In genomic region chr22:49334589-49334873, GRCh38 we compare ENCODE assay signal across 1 cellular context.
TF ChIP-seq lines count a peak whose summit lies in the region.

No MANE protein-coding gene starts in this region.

TF ChIP-seq in H1, 55 proteins besides CTCF, POLR2A, EP300 and RAD21 (continued from another document):
- TF ChIP-seq, protein P1, sequence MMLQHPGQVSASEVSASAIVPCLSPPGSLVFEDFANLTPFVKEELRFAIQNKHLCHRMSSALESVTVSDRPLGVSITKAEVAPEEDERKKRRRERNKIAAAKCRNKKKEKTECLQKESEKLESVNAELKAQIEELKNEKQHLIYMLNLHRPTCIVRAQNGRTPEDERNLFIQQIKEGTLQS (IDR thresholded peaks at IDR 0.05; ENCODE audit: insufficient read depth, low read depth, low read length) = no peak
- TF ChIP-seq JUND (IDR thresholded peaks at IDR 0.05; ENCODE audit: low read length) (no peak), KDM5A (IDR thresholded peaks at IDR 0.05; ENCODE audit: low read length) (no peak), GTF2F1 (IDR thresholded peaks at IDR 0.05; ENCODE audit: borderline replicate concordance, low read depth, low read length) (no peak), BRCA1 (IDR thresholded peaks at IDR 0.05; ENCODE audit: low read depth, low read length) (no peak), JUN (IDR thresholded peaks at IDR 0.05; ENCODE audit: low read depth, low read length) (no peak), NRF1 (IDR thresholded peaks at IDR 0.05; ENCODE audit: low read depth, low read length) (no peak), BACH1 (IDR thresholded peaks at IDR 0.05; ENCODE audit: low read length) (no peak), FOSL1 (IDR thresholded peaks at IDR 0.05; ENCODE audit: insufficient read depth, low read depth, low read length) (no peak), SRF (IDR thresholded peaks at IDR 0.05; ENCODE audit: low read depth, low read length) (no peak), CTBP2 (IDR thresholded peaks at IDR 0.05; ENCODE audit: borderline replicate concordance, insufficient read depth, insufficient read length, low read length) (no peak)
- TF ChIP-seq, protein P2, sequence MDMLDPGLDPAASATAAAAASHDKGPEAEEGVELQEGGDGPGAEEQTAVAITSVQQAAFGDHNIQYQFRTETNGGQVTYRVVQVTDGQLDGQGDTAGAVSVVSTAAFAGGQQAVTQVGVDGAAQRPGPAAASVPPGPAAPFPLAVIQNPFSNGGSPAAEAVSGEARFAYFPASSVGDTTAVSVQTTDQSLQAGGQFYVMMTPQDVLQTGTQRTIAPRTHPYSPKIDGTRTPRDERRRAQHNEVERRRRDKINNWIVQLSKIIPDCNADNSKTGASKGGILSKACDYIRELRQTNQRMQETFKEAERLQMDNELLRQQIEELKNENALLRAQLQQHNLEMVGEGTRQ (IDR thresholded peaks at IDR 0.05; ENCODE audit: low read length) = no peak
